ENCODE assay signal across 11 cellular contexts in genomic region chr1:160867651-160868050, GRCh38. TPM values are rescaled to one million over a fixed set of nuclear protein-coding genes. Genes with fewer than 3 reads are reported as not detected.
"Had no signal": no experiment of that assay in that cellular context is flagged by ENCODE, and none has a peak within 500 bp of the region (broad histone marks: within the 10 kb centered on the region; RNA-seq: fewer than 3 reads in every experiment).

No MANE protein-coding gene starts in this region.

RNA-seq across cellular contexts. Expression of gene CD244, which starts 5.0 kb away (rescaled TPM):
- total RNA-seq: astrocyte, M059J, PC-9 had no signal

RNA-seq across cellular contexts. Expression of gene ITLN1, which starts 17.3 kb away (rescaled TPM):
- total RNA-seq: activated CD4-positive, alpha-beta T cell treated with anti-CD3 and anti-CD28 coated beads for 36 hours; activated CD4-positive, alpha-beta T cell treated with anti-CD3 and anti-CD28 coated beads, Interleukin-2, amount 10 ng/mL, durations not matched to agents 7 days and 5 days; activated CD8-positive, alpha-beta T cell treated with anti-CD3 and anti-CD28 coated beads, Interleukin-2, amount 10 ng/mL, durations not matched to agents 7 days and 5 days; activated naive CD4-positive, alpha-beta T cell treated with anti-CD3 and anti-CD28 coated beads for 36 hours; activated naive CD4-positive, alpha-beta T cell treated with anti-CD3 and anti-CD28 coated beads, Interleukin-2, amount 50 U/mL, for 72 hours; activated T-cell treated with anti-CD3 and anti-CD28 coated beads, Interleukin-2, amount 50 U/mL, for 4 hours; activated T-helper 1 cell treated with anti-CD3 and anti-CD28 coated beads, Interleukin-12 subunit alpha, Interleukin-12 subunit beta, Interleukin-2, Interleukin-4 antibody, amounts not matched to agents 30 ng/mL and 10 ng/mL and 1 ng/mL, durations not matched to agents 14 hours and 24 hours and 36 hours; astrocyte; M059J; PC-9; SK-MEL-5 had no signal
